In genomic region chr19:39054091-39054470, GRCh38 we compare ENCODE assay signal across 27 cellular contexts. TPM values are rescaled to one million over a fixed set of nuclear protein-coding genes. Genes with fewer than 3 reads are reported as not detected.
"Had no signal": no experiment of that assay in that cellular context is flagged by ENCODE, and none has a peak within 500 bp of the region (broad histone marks: within the 10 kb centered on the region; RNA-seq: fewer than 3 reads in every experiment).

No MANE protein-coding gene starts in this region.

- H3K4me3 Mint-ChIP-seq: endodermal cell; naive thymus-derived CD4-positive, alpha-beta T cell; nephron progenitor cell; stimulated activated naive B cell treated with anti-CD40 and anti-IgM and Interleukin-4, amounts not matched to agents 10 μg/mL and 1 μg/mL and 100 μg/mL, for 72 hours; stimulated activated naive CD8-positive, alpha-beta T cell treated with anti-CD3 and anti-CD28 coated beads, Interleukin-15, amount 100 ng/mL, for 72 hours had no signal

- H3K9me3 ChIP-seq: colonic mucosa, neutrophil had no signal

- H3K27ac ChIP-seq: colonic mucosa, foreskin keratinocyte, neutrophil, psoas muscle had no signal

- FAIRE-seq: endothelial cell of umbilical vein, kidney, urothelium cell line had no signal

- H3K4me3 ChIP-seq: colonic mucosa, lung, psoas muscle had no signal

- ATAC-seq: foreskin keratinocyte; left ventricle myocardium superior; naive thymus-derived CD4-positive, alpha-beta T cell; psoas muscle; stimulated activated naive B cell treated with anti-CD40 and anti-IgM and Interleukin-4, amounts not matched to agents 10 μg/mL and 1 μg/mL and 100 μg/mL, for 72 hours had no signal

- H3K27me3 ChIP-seq: colonic mucosa, foreskin keratinocyte, neutrophil had no signal

- DNase-seq: dermis blood vessel endothelial cell; effector CD4-positive, alpha-beta T cell; endodermal cell; erythroblast; foreskin keratinocyte; kidney; left ventricle myocardium superior; mesenchymal stem cell; naive thymus-derived CD4-positive, alpha-beta T cell; nephron progenitor cell; psoas muscle; retina; stimulated activated CD4-positive, alpha-beta T cell treated with anti-CD3 and anti-CD28 coated beads, Interleukin-2, amount 100 ng/mL, for 24 hours; stimulated activated CD4-positive, alpha-beta T cell treated with anti-CD3 and anti-CD28 coated beads, Interleukin-4, amount 100 ng/mL, for 4 hours; stimulated activated naive B cell treated with anti-CD40 and anti-IgM and Interleukin-4, amounts not matched to agents 10 μg/mL and 1 μg/mL and 100 μg/mL, for 72 hours; stimulated activated naive CD8-positive, alpha-beta T cell treated with anti-CD3 and anti-CD28 coated beads, Interleukin-15, amount 100 ng/mL, for 72 hours; trophoblast cell had no signal

- H3K36me3 ChIP-seq: colonic mucosa, neutrophil had no signal

- H3K36me3 Mint-ChIP-seq: naive thymus-derived CD4-positive, alpha-beta T cell; stimulated activated naive B cell treated with anti-CD40 and anti-IgM and Interleukin-4, amounts not matched to agents 10 μg/mL and 1 μg/mL and 100 μg/mL, for 72 hours had no signal

- H3K4me1 Mint-ChIP-seq: endodermal cell; naive thymus-derived CD4-positive, alpha-beta T cell; stimulated activated naive B cell treated with anti-CD40 and anti-IgM and Interleukin-4, amounts not matched to agents 10 μg/mL and 1 μg/mL and 100 μg/mL, for 72 hours had no signal

- H3K27me3 Mint-ChIP-seq: stimulated activated naive CD8-positive, alpha-beta T cell treated with anti-CD3 and anti-CD28 coated beads, Interleukin-15, amount 100 ng/mL, for 72 hours had no signal

- H3K4me1 ChIP-seq: colonic mucosa, foreskin keratinocyte, psoas muscle had no signal

RNA-seq across cellular contexts. Expression of gene FBXO27, which starts 21.7 kb away (rescaled TPM):
- total RNA-seq: mononuclear cell had no signal
- polyA plus RNA-seq: naive thymus-derived CD4-positive, alpha-beta T cell had no signal

RNA-seq across cellular contexts. Expression of gene ACP7, which starts 30.1 kb away (rescaled TPM):
- total RNA-seq: colonic mucosa; dermis blood vessel endothelial cell; kidney; left colon; left ventricle myocardium superior; lung; mononuclear cell; naive thymus-derived CD4-positive, alpha-beta T cell; osteoblast; psoas muscle; skeletal muscle tissue; subcutaneous adipose tissue had no signal
- polyA plus RNA-seq: naive thymus-derived CD4-positive, alpha-beta T cell had no signal
